Comparison of ENCODE assay signal across 9 cellular contexts in the genomic region with DNA sequence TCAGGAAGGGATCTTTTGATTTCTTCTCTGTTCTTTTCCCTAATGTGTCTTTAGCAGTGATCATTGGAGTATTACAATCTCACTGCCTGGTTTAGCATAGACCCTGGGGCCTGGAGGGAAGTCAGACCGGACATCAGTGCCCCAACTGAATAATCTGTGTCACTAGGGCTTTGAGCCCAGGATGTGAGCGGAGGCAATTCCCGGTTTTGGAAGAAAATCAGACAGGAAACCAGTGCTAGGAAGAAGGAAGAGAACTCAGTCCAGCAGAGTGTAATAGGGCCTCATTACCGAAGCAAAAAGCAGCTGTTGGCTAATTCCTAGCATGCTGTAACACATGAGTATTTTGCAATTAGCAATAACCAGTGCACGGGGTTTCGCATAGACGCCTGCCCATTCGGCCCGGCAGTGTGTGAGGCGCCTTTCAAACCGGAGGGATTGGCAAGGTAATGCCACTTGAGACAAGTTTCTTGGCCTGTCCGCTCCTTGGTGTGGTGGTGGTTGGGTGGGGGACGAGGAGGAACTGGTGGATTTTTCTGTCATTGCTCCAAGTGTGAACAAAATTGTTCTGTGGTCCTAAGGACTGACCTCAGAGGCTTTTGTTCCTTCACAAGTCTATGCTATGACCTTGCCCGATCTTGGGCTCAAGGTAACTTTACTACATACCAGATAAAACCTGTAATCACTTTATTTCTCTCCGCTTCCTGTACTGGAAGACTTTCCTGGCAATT. TPM values are rescaled to one million over a fixed set of nuclear protein-coding genes. Genes with fewer than 3 reads are reported as not detected.
A peak's percentile ranks its signal among the peaks of the same experiment; 100 is the strongest.
DNase-seq lines count a peak whose midpoint lies in the region; ATAC-seq and TF ChIP-seq lines count a peak whose summit lies in the region.
"Had no signal": no experiment of that assay in that cellular context is flagged by ENCODE, and none has a peak within 500 bp of the region (broad histone marks: within the 10 kb centered on the region; RNA-seq: fewer than 3 reads in every experiment).

No MANE protein-coding gene starts in this region.

- no peak overlapping the region for H3K27ac Mint-ChIP-seq in activated CD8-positive, alpha-beta memory T cell treated with anti-CD3 and anti-CD28 coated beads, Interleukin-2, amount 10 ng/mL, durations not matched to agents 7 days and 5 days
- H3K27ac Mint-ChIP-seq in activated T-helper 2 cell treated with anti-CD3 and anti-CD28 coated beads, Interferon-gamma antibody, Interleukin-2, Interleukin-4, amounts not matched to agents 10 μg/mL and 5 μg/mL and 100 μg/mL, durations not matched to agents 14 hours and 24 hours and 36 hours = no peak overlapping the region
- H3K27ac Mint-ChIP-seq: activated B cell treated with CpG ODN at 0.5 μM for 24 hours had no signal

- no peaks in the 10 kb centered on the region for H3K27me3 ChIP-seq in ACC112 (ENCODE audit: insufficient read depth, low read length)
- H3K27me3 ChIP-seq in lung (ENCODE audit: control insufficient read depth, insufficient read depth) = no peaks in the 10 kb centered on the region

- peak; percentile 66 for DNase-seq in M059J (ENCODE audit: low read depth)
- DNase-seq in caudate nucleus (lab: John Stamatoyannopoulos, UW) = peak in 8 of 61 donors; percentile 3 to 57 (median 40)
- DNase-seq in lung (ENCODE audit: low spot score) = peak; percentile 74
- no peak for DNase-seq in activated CD8-positive, alpha-beta memory T cell treated with anti-CD3 and anti-CD28 coated beads, Interleukin-2, amount 10 ng/mL, durations not matched to agents 7 days and 5 days
- no peak for DNase-seq in activated T-helper 2 cell treated with anti-CD3 and anti-CD28 coated beads, Interferon-gamma antibody, Interleukin-2, Interleukin-4, amounts not matched to agents 10 μg/mL and 5 μg/mL and 100 μg/mL, durations not matched to agents 14 hours and 24 hours and 36 hours (ENCODE audit: low spot score)
- DNase-seq in NCI-H774 (lab: John Stamatoyannopoulos, UW) = no peak
- no peak for DNase-seq in inferior parietal cortex (ENCODE audit: extremely low spot score)
- DNase-seq: activated B cell treated with CpG ODN at 0.5 μM for 24 hours had no signal

- ATAC-seq in lung (ENCODE audit: insufficient read depth, low FRiP score) = no peak
- ATAC-seq in activated CD8-positive, alpha-beta memory T cell treated with anti-CD3 and anti-CD28 coated beads, Interleukin-2, amount 10 ng/mL, durations not matched to agents 7 days and 5 days = no peak

- CTCF ChIA-PET in activated CD8-positive, alpha-beta memory T cell treated with anti-CD3 and anti-CD28 coated beads, Interleukin-2, amount 10 ng/mL, durations not matched to agents 7 days and 5 days (lab: Charles Lee) = interaction anchor here (0.7 to 1.5 kb wide), 5 partner anchors 13 to 672 kb away, joined by 3 to 5 read pairs (median 3); no protein-coding TSS in a partner anchor

- H3K9me3 ChIP-seq in lung (ENCODE audit: control insufficient read depth in 2 of 2, insufficient read depth in 1 of 2, low read length in 1 of 2) = no peaks in the 10 kb centered on the region

- H3K4me3 ChIP-seq in ACC112 (ENCODE audit: low read depth, low read length) (peak overlapping the region; percentile 81), lung (peak overlapping the region; percentile 94)

- TF ChIP-seq CTCF in lung (IDR thresholded peaks at IDR 0.05; ENCODE audit: control extremely low read depth, extremely low read depth) = no peak

- peaks cover 22% of the 10 kb centered on the region for H3K36me3 Mint-ChIP-seq in activated CD8-positive, alpha-beta memory T cell treated with anti-CD3 and anti-CD28 coated beads, Interleukin-2, amount 10 ng/mL, durations not matched to agents 7 days and 5 days
- peaks cover 38% of the 10 kb centered on the region for H3K36me3 Mint-ChIP-seq in activated T-helper 2 cell treated with anti-CD3 and anti-CD28 coated beads, Interferon-gamma antibody, Interleukin-2, Interleukin-4, amounts not matched to agents 10 μg/mL and 5 μg/mL and 100 μg/mL, durations not matched to agents 14 hours and 24 hours and 36 hours (ENCODE audit: low read depth)

- peaks cover 35% of the 10 kb centered on the region for H3K4me1 Mint-ChIP-seq in activated CD8-positive, alpha-beta memory T cell treated with anti-CD3 and anti-CD28 coated beads, Interleukin-2, amount 10 ng/mL, durations not matched to agents 7 days and 5 days
- H3K4me1 Mint-ChIP-seq in activated T-helper 2 cell treated with anti-CD3 and anti-CD28 coated beads, Interferon-gamma antibody, Interleukin-2, Interleukin-4, amounts not matched to agents 10 μg/mL and 5 μg/mL and 100 μg/mL, durations not matched to agents 14 hours and 24 hours and 36 hours (ENCODE audit: low read depth) = peaks cover 34% of the 10 kb centered on the region

- H3K9me3 Mint-ChIP-seq in activated CD8-positive, alpha-beta memory T cell treated with anti-CD3 and anti-CD28 coated beads, Interleukin-2, amount 10 ng/mL, durations not matched to agents 7 days and 5 days (ENCODE audit: low read depth) = no peaks in the 10 kb centered on the region
- no peaks in the 10 kb centered on the region for H3K9me3 Mint-ChIP-seq in activated T-helper 2 cell treated with anti-CD3 and anti-CD28 coated beads, Interferon-gamma antibody, Interleukin-2, Interleukin-4, amounts not matched to agents 10 μg/mL and 5 μg/mL and 100 μg/mL, durations not matched to agents 14 hours and 24 hours and 36 hours
- H3K9me3 Mint-ChIP-seq: activated B cell treated with CpG ODN at 0.5 μM for 24 hours had no signal

- no peaks in the 10 kb centered on the region for H3K27me3 Mint-ChIP-seq in activated CD8-positive, alpha-beta memory T cell treated with anti-CD3 and anti-CD28 coated beads, Interleukin-2, amount 10 ng/mL, durations not matched to agents 7 days and 5 days
- no peaks in the 10 kb centered on the region for H3K27me3 Mint-ChIP-seq in activated T-helper 2 cell treated with anti-CD3 and anti-CD28 coated beads, Interferon-gamma antibody, Interleukin-2, Interleukin-4, amounts not matched to agents 10 μg/mL and 5 μg/mL and 100 μg/mL, durations not matched to agents 14 hours and 24 hours and 36 hours (ENCODE audit: low read depth)

- peaks cover 37% of the 10 kb centered on the region for H3K4me1 ChIP-seq in ACC112 (ENCODE audit: control insufficient read depth, insufficient read depth, low read length, unreplicated experiment)
- H3K4me1 ChIP-seq in lung (ENCODE audit: control insufficient read depth in 2 of 2, insufficient read depth in 2 of 2, low read length in 2 of 2) = peaks cover 16 to 26% of the 10 kb centered on the region in 2 donors

- WGBS in lung, 2 donors = 11 to 15% methylated on average over 15 of the region's 15 CpGs

- intact Hi-C loops in activated T-helper 2 cell treated with anti-CD3 and anti-CD28 coated beads, Interferon-gamma antibody, Interleukin-2, Interleukin-4, amounts not matched to agents 10 μg/mL and 5 μg/mL and 100 μg/mL, durations not matched to agents 14 hours and 24 hours and 36 hours (cut with micrococcal nuclease) = loop anchor here (1.0 to 10.0 kb wide), 3 partner anchors 53 to 641 kb away; no protein-coding TSS in a partner anchor

- H3K4me3 Mint-ChIP-seq in activated CD8-positive, alpha-beta memory T cell treated with anti-CD3 and anti-CD28 coated beads, Interleukin-2, amount 10 ng/mL, durations not matched to agents 7 days and 5 days = no peak overlapping the region
- H3K4me3 Mint-ChIP-seq in activated T-helper 2 cell treated with anti-CD3 and anti-CD28 coated beads, Interferon-gamma antibody, Interleukin-2, Interleukin-4, amounts not matched to agents 10 μg/mL and 5 μg/mL and 100 μg/mL, durations not matched to agents 14 hours and 24 hours and 36 hours (ENCODE audit: low read depth) = no peak overlapping the region
- H3K4me3 Mint-ChIP-seq: activated B cell treated with CpG ODN at 0.5 μM for 24 hours had no signal

- no peak overlapping the region for H2AFZ ChIP-seq in ACC112 (ENCODE audit: low read length, unreplicated experiment)

- H3K27ac ChIP-seq in ACC112 (ENCODE audit: low read depth, low read length) = peak overlapping the region; percentile 96
- H3K27ac ChIP-seq in caudate nucleus (ENCODE audit: low read depth, low read length) = peak overlapping the region; percentile 92
- peak overlapping the region; percentile 99 for H3K27ac ChIP-seq in lung (ENCODE audit: low read depth in 1 of 2, low read length in 1 of 2)

- H3K79me2 ChIP-seq in ACC112 (ENCODE audit: control insufficient read depth, insufficient read depth, low read length, unreplicated experiment) = peaks cover 76% of the 10 kb centered on the region

- peaks cover under 1% of the 10 kb centered on the region; the same call in 1 of the 2 replicates for H3K36me3 ChIP-seq in ACC112 (ENCODE audit: insufficient read depth, low read length)
- H3K36me3 ChIP-seq in lung (ENCODE audit: control insufficient read depth in 2 of 2, insufficient read depth in 2 of 2, low read length in 2 of 2) = peaks cover 2 to 7% of the 10 kb centered on the region in 2 donors

RNA-seq across cellular contexts. Expression of gene FOSL2, which starts 2.8 kb away (rescaled TPM):
- total RNA-seq in M059J (2014; rRNA removed; shearing (Covaris generic)) = 42.9 and 75.2 TPM in 2 replicates
- total RNA-seq in lung = 10 to 100 TPM; 40.0 to 97.0 TPM
- polyA plus RNA-seq in lung = 10 to 100 TPM; 23.5 to 97.9 TPM
- 10 to 100 TPM; 56.2 to 75.7 TPM for total RNA-seq in activated CD8-positive, alpha-beta memory T cell treated with anti-CD3 and anti-CD28 coated beads, Interleukin-2, amount 10 ng/mL, durations not matched to agents 7 days and 5 days
- total RNA-seq in activated T-helper 2 cell treated with anti-CD3 and anti-CD28 coated beads, Interferon-gamma antibody, Interleukin-2, Interleukin-4, amounts not matched to agents 10 μg/mL and 5 μg/mL and 100 μg/mL, durations not matched to agents 14 hours and 24 hours and 36 hours = 146 and 156 TPM in 2 replicates

Comparison
In these comparisons a context has a peak if more than half of its experiments do, and no peak if none do; other contexts are left out.
1. DNase-seq: peak in M059J (single experiment) and lung (single experiment); none in activated CD8-positive, alpha-beta memory T cell treated with anti-CD3 and anti-CD28 coated beads, Interleukin-2, amount 10 ng/mL, durations not matched to agents 7 days and 5 days (single experiment), activated T-helper 2 cell treated with anti-CD3 and anti-CD28 coated beads, Interferon-gamma antibody, Interleukin-2, Interleukin-4, amounts not matched to agents 10 μg/mL and 5 μg/mL and 100 μg/mL, durations not matched to agents 14 hours and 24 hours and 36 hours (single experiment), NCI-H774 (single experiment) and inferior parietal cortex (single experiment).
2. Peak in every context shown above with its lines, with median percentiles within 50 percentile points of each other: H3K27ac ChIP-seq.